Comparison of ENCODE assay signal across 13 cellular contexts in the genomic region with DNA sequence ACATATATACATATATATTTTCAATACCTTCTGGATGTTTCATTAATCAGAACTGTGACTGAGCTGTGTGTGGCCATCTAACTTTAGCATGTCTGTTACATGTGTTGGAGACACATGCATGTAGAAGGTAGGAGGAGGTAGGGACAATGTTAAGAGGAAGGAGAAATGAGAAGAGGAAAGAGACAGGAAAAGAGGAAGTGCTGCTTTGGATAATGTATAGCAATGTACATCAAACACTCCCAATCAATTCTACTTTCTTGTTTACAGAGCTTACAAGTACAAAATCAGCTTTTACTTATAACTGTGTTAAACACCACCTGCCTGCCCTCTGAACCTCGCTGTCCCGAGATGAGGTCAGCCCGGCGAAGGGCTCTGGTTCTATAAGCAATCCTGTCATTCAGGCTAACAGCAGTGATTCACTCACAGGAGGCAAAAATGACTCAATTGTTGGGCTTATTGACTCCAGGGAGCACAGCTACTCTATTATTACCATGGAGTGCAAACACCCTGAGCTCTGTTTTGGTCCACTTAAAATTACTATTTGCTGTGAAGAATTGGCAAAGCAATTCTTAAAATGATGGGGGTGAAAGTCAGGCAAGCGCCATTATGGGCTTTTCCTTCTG.
A peak's percentile ranks its signal among the peaks of the same experiment; 100 is the strongest.
DNase-seq lines count a peak whose midpoint lies in the region; TF ChIP-seq lines count a peak whose summit lies in the region.
"Had no signal": no experiment of that assay in that cellular context is flagged by ENCODE, and none has a peak within 500 bp of the region (broad histone marks: within the 10 kb centered on the region; RNA-seq: fewer than 3 reads in every experiment).

No MANE protein-coding gene starts in this region.

- TF ChIP-seq POLR2A in esophagus muscularis mucosa (IDR thresholded peaks at IDR 0.05; ENCODE audit: low read depth) (no peak), thyroid gland (IDR thresholded peaks at IDR 0.05) (no peak)

- intact Hi-C loops in esophagus muscularis mucosa (cut with DNase I) = no loop called here
- intact Hi-C loops in thyroid gland (cut with DNase I) = no loop called here

- no peak for TF ChIP-seq RAD21 in neural cell (conservative IDR thresholded peaks at IDR 0.05)

- 87 to 91% methylated on average over 5 of the region's 5 CpGs for WGBS in GM23248 (ENCODE audit: low coverage in 1 of 2, low lambda C conversion rate in 2 of 2, missing lambda C conversion rate in 2 of 2), 2 experiments
- WGBS in esophagus muscularis mucosa = 71% methylated on average over 5 of the region's 5 CpGs
- WGBS in thyroid gland, 2 donors = 85 to 90% methylated on average over 5 of the region's 5 CpGs

- H3K9me3 ChIP-seq in GM23248 (ENCODE audit: low read depth) = no peaks in the 10 kb centered on the region
- H3K9me3 ChIP-seq in neural cell (ENCODE audit: low read length) = no peaks in the 10 kb centered on the region
- H3K9me3 ChIP-seq in esophagus muscularis mucosa = no peaks in the 10 kb centered on the region
- no peaks in the 10 kb centered on the region for H3K9me3 ChIP-seq in right atrium auricular region
- no peaks in the 10 kb centered on the region for H3K9me3 ChIP-seq in thyroid gland

- H2AFZ ChIP-seq in GM23248 = no peak overlapping the region
- no peak overlapping the region for H2AFZ ChIP-seq in neural cell (ENCODE audit: low read depth, low read length)

- peaks cover 17% of the 10 kb centered on the region for H3K4me1 ChIP-seq in GM23248 (ENCODE audit: insufficient read depth)
- peaks cover 26 to 38% (median 30%) of the 10 kb centered on the region in 4 donors for H3K4me1 ChIP-seq in esophagus muscularis mucosa
- peaks cover 0 to 28% of the 10 kb centered on the region in 2 donors for H3K4me1 ChIP-seq in right atrium auricular region
- no peaks in the 10 kb centered on the region for H3K4me1 ChIP-seq in thyroid gland

- H3K79me2 ChIP-seq in GM23248 (ENCODE audit: insufficient read depth) = peaks cover 57% of the 10 kb centered on the region
- H3K79me2 ChIP-seq in neural cell (replicated peaks; ENCODE audit: insufficient read depth, low read length) = peaks cover 75% of the 10 kb centered on the region

- no peak for TF ChIP-seq EP300 in neural cell (conservative IDR thresholded peaks at IDR 0.05; ENCODE audit: poor library complexity, severe bottlenecking)
- no peak for TF ChIP-seq EP300 in esophagus muscularis mucosa (IDR thresholded peaks at IDR 0.05)

- no peaks in the 10 kb centered on the region; the same call in none of the 2 replicates for H3K36me3 ChIP-seq in GM23248 (ENCODE audit: low read depth)
- peaks cover 3% of the 10 kb centered on the region for H3K36me3 ChIP-seq in neural cell (ENCODE audit: insufficient read depth, low read length)
- H3K36me3 ChIP-seq in esophagus muscularis mucosa = no peaks in the 10 kb centered on the region
- H3K36me3 ChIP-seq in right atrium auricular region = no peaks in the 10 kb centered on the region
- no peaks in the 10 kb centered on the region for H3K36me3 ChIP-seq in thyroid gland

- TF ChIP-seq CTCF in astrocyte of the spinal cord (IDR thresholded peaks at IDR 0.05; ENCODE audit: low read depth, low read length) (no peak), neural cell (IDR thresholded peaks at IDR 0.05; ENCODE audit: poor library complexity, severe bottlenecking) (no peak), esophagus muscularis mucosa (IDR thresholded peaks at IDR 0.05) (no peak), right atrium auricular region (IDR thresholded peaks at IDR 0.05) (no peak), thyroid gland (IDR thresholded peaks at IDR 0.05) (no peak)

- DNase-seq in GM23248 (peak; percentile 75), MV-4-11 (lab: John Stamatoyannopoulos, UW) (peak; percentile 55), astrocyte of the spinal cord (ENCODE audit: low read depth, low spot score) (peak; percentile 63), esophagus muscularis mucosa (ENCODE audit: extremely low spot score) (no peak), right atrium auricular region (ENCODE audit: low spot score) (no peak), NAMALWA (ENCODE audit: low spot score) (no peak), thyroid gland (no peak)
- DNase-seq: activated CD8-positive, alpha-beta memory T cell treated with anti-CD3 and anti-CD28 coated beads, Interleukin-2, amount 50 U/mL, for 4 hours; left colon; NCI-H524 treated with DMSO at 0.1 percent for 48 hours; occipital lobe had no signal

- H3K9me2 ChIP-seq in GM23248 (ENCODE audit: insufficient read depth) = no peaks in the 10 kb centered on the region
- H3K9me2 ChIP-seq in neural cell (ENCODE audit: insufficient read depth, low read length) = no peaks in the 10 kb centered on the region

- H3K4me2 ChIP-seq in GM23248 (ENCODE audit: unreplicated experiment) (no peak overlapping the region), neural cell (ENCODE audit: low read length) (no peak overlapping the region)
- H3K4me2 ChIP-seq: KMS-11 had no signal

- H3K9ac ChIP-seq in GM23248 = 0 out of 2 replicates have a peak overlapping the region, but pooled peaks have one; percentile 5
- no peak overlapping the region for H3K9ac ChIP-seq in neural cell (ENCODE audit: low read length)
- H3K9ac ChIP-seq: KMS-11 had no signal

- H3K4me3 ChIP-seq in GM23248 = no peak overlapping the region
- H3K4me3 ChIP-seq in astrocyte of the spinal cord (ENCODE audit: low read depth, low read length) = no peak overlapping the region
- no peak overlapping the region for H3K4me3 ChIP-seq in neural cell (ENCODE audit: low read length)
- no peak overlapping the region for H3K4me3 ChIP-seq in esophagus muscularis mucosa
- no peak overlapping the region for H3K4me3 ChIP-seq in right atrium auricular region
- H3K4me3 ChIP-seq in thyroid gland (replicated peaks in 1 of 3) = no peak overlapping the region

- no peaks in the 10 kb centered on the region for H4K20me1 ChIP-seq in GM23248 (ENCODE audit: insufficient read depth)
- H4K20me1 ChIP-seq in neural cell (ENCODE audit: insufficient read depth) = peaks cover 77% of the 10 kb centered on the region

- H3F3A ChIP-seq in GM23248 (ENCODE audit: insufficient read depth) (peaks cover 11% of the 10 kb centered on the region), neural cell (ENCODE audit: insufficient read depth, low read length, poor library complexity, severe bottlenecking) (peaks cover 3% of the 10 kb centered on the region)

- in situ Hi-C loops in GM23248 (cut with MboI) (no loop called here), astrocyte of the spinal cord (cut with HindIII; ENCODE audit: low sequenced_read_pairs) (no loop called here)

- H3K27ac ChIP-seq in GM23248 = peak overlapping the region; percentile 13
- no peak overlapping the region for H3K27ac ChIP-seq in neural cell (ENCODE audit: low read length)
- H3K27ac ChIP-seq in esophagus muscularis mucosa (replicated peaks in 1 of 4) = no peak overlapping the region
- no peak overlapping the region for H3K27ac ChIP-seq in right atrium auricular region
- H3K27ac ChIP-seq in thyroid gland = no peak overlapping the region
- H3K27ac ChIP-seq: KMS-11 had no signal

- H3K27me3 ChIP-seq in GM23248 (replicated peaks; ENCODE audit: insufficient read depth) (no peaks in the 10 kb centered on the region), neural cell (ENCODE audit: insufficient read depth, low read depth, low read length) (no peaks in the 10 kb centered on the region), esophagus muscularis mucosa (no peaks in the 10 kb centered on the region), right atrium auricular region (no peaks in the 10 kb centered on the region), thyroid gland (no peaks in the 10 kb centered on the region)

TF ChIP-seq in neural cell, 6 proteins besides CTCF, POLR2A, EP300 and RAD21:
- TF ChIP-seq TAF1 (IDR thresholded peaks at IDR 0.05; ENCODE audit: low read depth) (no peak), POLR2AphosphoS5 (IDR thresholded peaks at IDR 0.05) (peak; percentile 63)

Comparison
In these comparisons a context has a peak if more than half of its experiments do, and no peak if none do; other contexts are left out.
1. DNase-seq: peak in GM23248 (single experiment), MV-4-11 (single experiment) and astrocyte of the spinal cord (single experiment); none in esophagus muscularis mucosa (single experiment), right atrium auricular region (single experiment), NAMALWA (single experiment) and thyroid gland (0 of 2).